ENCODE assay signal across 29 cellular contexts in the genomic region with DNA sequence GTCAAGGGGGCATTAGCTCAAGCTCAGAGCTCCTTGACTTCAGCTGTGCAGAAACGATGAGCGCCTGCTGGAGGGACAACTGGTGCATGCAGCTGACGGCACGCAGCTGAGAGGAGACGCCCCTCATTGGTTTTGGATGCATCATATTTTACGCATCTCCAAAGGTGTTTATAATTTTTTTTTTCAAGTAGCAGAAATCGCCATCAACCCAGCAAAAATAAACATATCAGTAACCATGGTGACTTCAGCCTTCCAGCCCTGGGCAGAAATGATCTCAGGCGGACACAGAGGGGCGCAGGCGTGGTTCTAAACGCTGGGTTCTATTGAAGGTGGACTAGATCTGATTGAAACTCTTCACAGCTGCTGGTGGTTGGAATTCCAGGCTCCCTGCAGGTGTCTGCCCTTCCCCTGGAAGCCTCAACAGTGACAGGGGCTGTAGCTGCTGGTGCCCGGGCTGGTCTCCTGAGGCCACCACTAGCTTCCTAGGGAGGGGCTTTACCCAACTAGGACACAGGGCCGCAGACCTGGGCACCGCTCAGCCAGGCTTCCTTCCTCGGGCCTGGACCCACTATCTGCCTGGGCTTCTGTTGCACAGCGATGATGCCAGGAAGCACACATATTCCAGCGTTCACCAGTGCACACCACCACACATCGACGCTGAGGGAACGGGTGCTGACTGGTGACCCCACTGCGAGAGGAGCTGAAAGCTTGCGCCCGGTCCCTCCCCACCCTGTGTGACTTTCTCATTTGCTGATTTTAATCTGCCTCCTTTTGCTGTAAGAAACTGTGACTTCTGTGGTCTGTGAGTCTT.
A peak's percentile ranks its signal among the peaks of the same experiment; 100 is the strongest.
DNase-seq lines count a peak whose midpoint lies in the region; ATAC-seq, FAIRE-seq and TF ChIP-seq lines count a peak whose summit lies in the region.
"Had no signal": no experiment of that assay in that cellular context is flagged by ENCODE, and none has a peak within 500 bp of the region (broad histone marks: within the 10 kb centered on the region; RNA-seq: fewer than 3 reads in every experiment).

No MANE protein-coding gene starts in this region.

- H3K79me2 ChIP-seq in K562 (ENCODE audit: control insufficient read depth, insufficient read depth, low read length) = no peaks in the 10 kb centered on the region
- H3K79me2 ChIP-seq: hepatocyte, parathyroid adenoma had no signal

- no peak overlapping the region for H3K4me2 ChIP-seq in K562 (ENCODE audit: insufficient read depth, low read length)
- H3K4me2 ChIP-seq: hepatocyte, smooth muscle cell had no signal

- ATAC-seq in right cardiac atrium (no peak), K562 (no peak), HG02981 (IDR thresholded peaks at IDR 0.05; ENCODE audit: unreplicated experiment) (no peak)
- ATAC-seq: activated CD8-positive, alpha-beta T cell treated with anti-CD3 and anti-CD28 coated beads, Interleukin-2, amount 10 ng/mL, durations not matched to agents 7 days and 5 days; activated T-cell treated with anti-CD3 and anti-CD28 coated beads, Interleukin-2, amount 50 U/mL, for 4 hours; gastroesophageal sphincter; left cardiac atrium; mucosa of descending colon had no signal

- no peaks in the 10 kb centered on the region for H3K9me3 Mint-ChIP-seq in nephron
- no peaks in the 10 kb centered on the region for H3K9me3 Mint-ChIP-seq in activated naive CD4-positive, alpha-beta T cell treated with anti-CD3 and anti-CD28 coated beads, Interleukin-2, amount 10 ng/mL, durations not matched to agents 7 days and 5 days
- H3K9me3 Mint-ChIP-seq: activated T-cell treated with anti-CD3 and anti-CD28 coated beads, Interleukin-2, amount 50 U/mL, for 4 hours had no signal

- peak overlapping the region; percentile 34 to 61 (median 34) for H3K27ac Mint-ChIP-seq in nephron
- H3K27ac Mint-ChIP-seq in activated naive CD4-positive, alpha-beta T cell treated with anti-CD3 and anti-CD28 coated beads, Interleukin-2, amount 10 ng/mL, durations not matched to agents 7 days and 5 days = no peak overlapping the region
- H3K27ac Mint-ChIP-seq: activated CD8-positive, alpha-beta T cell treated with anti-CD3 and anti-CD28 coated beads, Interleukin-2, amount 10 ng/mL, durations not matched to agents 7 days and 5 days had no signal

- H3K9me3 ChIP-seq in right cardiac atrium (ENCODE audit: control insufficient read depth, low read length) (no peaks in the 10 kb centered on the region), K562 (replicated peaks; ENCODE audit: control insufficient read depth, insufficient read depth, low read depth, low read length) (no peaks in the 10 kb centered on the region)
- H3K9me3 ChIP-seq: gastroesophageal sphincter, mucosa of descending colon, tibial artery had no signal

- intact Hi-C loops in cardiac septum (cut with DNase I) (no loop called here), right cardiac atrium (cut with DNase I) (no loop called here), K562 (cut with micrococcal nuclease) (loop anchor here (10.0 kb wide), 1 partner anchor 380 kb away; no protein-coding TSS in a partner anchor)

- H3K27me3 ChIP-seq in right cardiac atrium (ENCODE audit: control insufficient read depth, insufficient read depth) (no peaks in the 10 kb centered on the region), K562 (ENCODE audit: control insufficient read depth in 2 of 2, insufficient read depth in 2 of 2, low read length in 2 of 2) (peaks cover 28 to 67% of the 10 kb centered on the region in 2 experiments; a peak in 4 of 5 replicates)
- H3K27me3 ChIP-seq: hepatocyte had no signal

- no peak for FAIRE-seq in K562 (lab: Jason Lieb, UNC)
- FAIRE-seq: GM12892, RCC 7860 had no signal

- H3K27me3 Mint-ChIP-seq in nephron (ENCODE audit: low read depth) = peaks cover 6% of the 10 kb centered on the region
- peaks cover 44% of the 10 kb centered on the region for H3K27me3 Mint-ChIP-seq in activated naive CD4-positive, alpha-beta T cell treated with anti-CD3 and anti-CD28 coated beads, Interleukin-2, amount 10 ng/mL, durations not matched to agents 7 days and 5 days

- H4K20me1 ChIP-seq in K562 (replicated peaks; ENCODE audit: control insufficient read depth, insufficient read depth, low read length) = peaks cover 4% of the 10 kb centered on the region

- TF ChIP-seq POLR2A in K562 (conservative IDR thresholded peaks at IDR 0.05) = no peak

- no peaks in the 10 kb centered on the region for H3K36me3 ChIP-seq in K562 (ENCODE audit: control insufficient read depth, insufficient read depth, low read length)
- H3K36me3 ChIP-seq: gastroesophageal sphincter, tibial artery had no signal

- 86% methylated on average over 23 of the region's 23 CpGs for WGBS in right cardiac atrium
- WGBS in K562 (ENCODE audit: insufficient coverage, low coverage, missing lambda C conversion rate) = under 1% methylated on average over 23 of the region's 23 CpGs

- no peak overlapping the region for H3K27ac ChIP-seq in right cardiac atrium (ENCODE audit: low read length)
- H3K27ac ChIP-seq in K562 (ENCODE audit: extremely low read depth, low read depth, low read length) = no peak overlapping the region
- H3K27ac ChIP-seq: gastroesophageal sphincter, hepatocyte, parathyroid adenoma, tibial artery had no signal

- TF ChIP-seq RAD21 in K562 (CRISPR knock-in tag; conservative IDR thresholded peaks at IDR 0.05 in 1 of 2, IDR thresholded peaks at IDR 0.05 in 1 of 2) = no peak

- no peaks in the 10 kb centered on the region for H3K9me1 ChIP-seq in K562 (ENCODE audit: control insufficient read depth, insufficient read depth, low read length)

- POLR2A ChIA-PET in K562 (lab: Yijun Ruan, JAX) = interaction anchor here (1.2 kb wide), 1 partner anchor 96 kb away, joined by 3 read pairs; no protein-coding TSS in a partner anchor

- no peak overlapping the region for H2AFZ ChIP-seq in K562 (ENCODE audit: low read depth, low read length)
- H2AFZ ChIP-seq: hepatocyte, parathyroid adenoma had no signal

- in situ Hi-C loops in K562 (cut with MboI) = loop anchor here (5.0 to 10.0 kb wide), 2 partner anchors 100 to 292 kb away; no protein-coding TSS in a partner anchor

- H3K4me1 ChIP-seq in right cardiac atrium (ENCODE audit: control insufficient read depth, insufficient read depth, low read length) = no peaks in the 10 kb centered on the region
- peaks cover 0 to 4% of the 10 kb centered on the region in 2 experiments; a peak in 1 of 5 replicates for H3K4me1 ChIP-seq in K562 (replicated peaks in 1 of 2; ENCODE audit: control insufficient read depth in 2 of 2, insufficient read depth in 2 of 2, low read length in 2 of 2)
- H3K4me1 ChIP-seq: parathyroid adenoma had no signal

- H3K4me3 Mint-ChIP-seq in nephron = no peak overlapping the region
- H3K4me3 Mint-ChIP-seq in activated naive CD4-positive, alpha-beta T cell treated with anti-CD3 and anti-CD28 coated beads, Interleukin-2, amount 10 ng/mL, durations not matched to agents 7 days and 5 days = no peak overlapping the region
- H3K4me3 Mint-ChIP-seq: activated CD8-positive, alpha-beta T cell treated with anti-CD3 and anti-CD28 coated beads, Interleukin-2, amount 10 ng/mL, durations not matched to agents 7 days and 5 days; activated T-cell treated with anti-CD3 and anti-CD28 coated beads, Interleukin-2, amount 50 U/mL, for 4 hours had no signal

- no peak for TF ChIP-seq EP300 in K562 (IDR thresholded peaks at IDR 0.05; ENCODE audit: low read length)

- TF ChIP-seq CTCF in K562 (IDR thresholded peaks at IDR 0.05 in 2 of 3, conservative IDR thresholded peaks at IDR 0.05 in 1 of 3; ENCODE audit: insufficient read depth in 2 of 3, low read depth in 1 of 3, low read length in 3 of 3) (no peak), nephron (IDR thresholded peaks at IDR 0.05; ENCODE audit: unreplicated experiment in 3 of 3) (no peak)

- CTCF ChIA-PET in K562 (lab: Yijun Ruan, JAX; ENCODE audit: low intra/inter-chr PET ratio) = no interaction called here
- CTCF ChIA-PET in activated naive CD4-positive, alpha-beta T cell treated with anti-CD3 and anti-CD28 coated beads, Interleukin-2, amount 10 ng/mL, durations not matched to agents 7 days and 5 days (lab: Charles Lee) = interaction anchor here (1.0 to 2.5 kb wide), 4 partner anchors 10 to 104 kb away, joined by 3 to 10 read pairs (median 5); no protein-coding TSS in a partner anchor

- no peaks in the 10 kb centered on the region for H3K36me3 Mint-ChIP-seq in nephron (ENCODE audit: low read depth)
- no peaks in the 10 kb centered on the region for H3K36me3 Mint-ChIP-seq in activated naive CD4-positive, alpha-beta T cell treated with anti-CD3 and anti-CD28 coated beads, Interleukin-2, amount 10 ng/mL, durations not matched to agents 7 days and 5 days

- H3K9ac ChIP-seq in K562 (ENCODE audit: insufficient read depth in 1 of 2, low read depth in 2 of 2, low read length in 2 of 2) = no peak overlapping the region
- H3K9ac ChIP-seq: parathyroid adenoma had no signal

- H3K4me1 Mint-ChIP-seq in nephron = peaks cover 62% of the 10 kb centered on the region
- peaks cover 2% of the 10 kb centered on the region for H3K4me1 Mint-ChIP-seq in activated naive CD4-positive, alpha-beta T cell treated with anti-CD3 and anti-CD28 coated beads, Interleukin-2, amount 10 ng/mL, durations not matched to agents 7 days and 5 days

- no TSS peak for BruUV-seq in K562 (replicated peaks; lab: Mats Ljungman, UMichigan)

- DNase-seq in cardiac septum (ENCODE audit: low spot score) (peak; percentile 62), right cardiac atrium (no peak), K562 (ENCODE audit: extremely low read depth in 1 of 4, low spot score in 3 of 4) (no peak), NCI-H2081 treated with DMSO at 0.1 percent for 48 hours (lab: John Stamatoyannopoulos, UW) (no peak)
- no peak for DNase-seq in activated naive CD4-positive, alpha-beta T cell treated with anti-CD3 and anti-CD28 coated beads, Interleukin-2, amount 10 ng/mL, durations not matched to agents 7 days and 5 days
- DNase-seq: activated CD8-positive, alpha-beta T cell treated with anti-CD3 and anti-CD28 coated beads, Interleukin-2, amount 10 ng/mL, durations not matched to agents 7 days and 5 days; activated T-cell treated with anti-CD3 and anti-CD28 coated beads, Interleukin-2, amount 50 U/mL, for 4 hours; C1 segment of cervical spinal cord; DMS53; HCEC 1CT; Kasumi-1; left cardiac atrium; mucosa of descending colon; NCI-H1417 treated with DMSO at 0.1 percent for 48 hours; NCI-H2081; NCI-H774; retina; SIG-M5; stimulated activated CD4-positive, alpha-beta T cell treated with anti-CD3 and anti-CD28 coated beads, Interleukin-2, amount 100 ng/mL, for 24 hours; tibial artery had no signal

- no peak overlapping the region for H3K4me3 ChIP-seq in right cardiac atrium (ENCODE audit: low read length)
- H3K4me3 ChIP-seq in K562 = no peak overlapping the region
- H3K4me3 ChIP-seq: gastroesophageal sphincter, hepatocyte, lung, mucosa of descending colon, smooth muscle cell, tibial artery had no signal

TF ChIP-seq in K562, 482 proteins besides CTCF, POLR2A, EP300 and RAD21:
- TF ChIP-seq RFX1 (IDR thresholded peaks at IDR 0.05) (peak; percentile 39), GATAD2A (IDR thresholded peaks at IDR 0.05) (no peak)
